17 cellular contexts compared by ENCODE assay signal in genomic region chr4:13054410-13054970, GRCh38.
DNase-seq lines count a peak whose midpoint lies in the region; ATAC-seq and TF ChIP-seq lines count a peak whose summit lies in the region.
"Had no signal": no experiment of that assay in that cellular context is flagged by ENCODE, and none has a peak within 500 bp of the region (broad histone marks: within the 10 kb centered on the region; RNA-seq: fewer than 3 reads in every experiment).

No MANE protein-coding gene starts in this region.

- no peaks in the 10 kb centered on the region for H3K79me2 ChIP-seq in GM23248 (ENCODE audit: insufficient read depth)

- H3K36me3 ChIP-seq in heart left ventricle (no peaks in the 10 kb centered on the region), GM23248 (ENCODE audit: low read depth) (no peaks in the 10 kb centered on the region), spleen (no peaks in the 10 kb centered on the region)
- H3K36me3 ChIP-seq: BLaER1 had no signal

- H3K9me2 ChIP-seq in GM23248 (ENCODE audit: insufficient read depth) = no peaks in the 10 kb centered on the region

- peak; percentile 57 for ATAC-seq in left ventricle myocardium superior
- ATAC-seq in heart left ventricle = no peak
- no peak for ATAC-seq in GM21381 (IDR thresholded peaks at IDR 0.05; ENCODE audit: unreplicated experiment)

- H3K9me3 ChIP-seq in heart left ventricle (no peaks in the 10 kb centered on the region), GM23248 (ENCODE audit: low read depth) (no peaks in the 10 kb centered on the region), spleen (no peaks in the 10 kb centered on the region)
- H3K9me3 ChIP-seq: BLaER1, Caco-2 had no signal

- TF ChIP-seq POLR2A in heart left ventricle (IDR thresholded peaks at IDR 0.05) = no peak
- TF ChIP-seq POLR2A in spleen (IDR thresholded peaks at IDR 0.05) = no peak

- peak; percentile 2 for DNase-seq in NCI-H82 (lab: John Stamatoyannopoulos, UW)
- DNase-seq in NCI-H82 treated with DMSO at 0.1 percent for 48 hours (lab: John Stamatoyannopoulos, UW; ENCODE audit: unreplicated experiment) = no peak
- no peak for DNase-seq in left ventricle myocardium superior
- DNase-seq in heart left ventricle = no peak
- DNase-seq in renal cortical epithelial cell (ENCODE audit: low read depth) = peak; percentile 19
- no peak for DNase-seq in GM23248
- no peak for DNase-seq in spleen
- DNase-seq: AML-193; Caco-2; CD8-positive, alpha-beta memory T cell; DND-41; GDM1; HCEC 1CT; HFFc6 had no signal

- in situ Hi-C loops in GM23248 (cut with MboI) = no loop called here

- H3K4me2 ChIP-seq in GM23248 (ENCODE audit: unreplicated experiment) = no peak overlapping the region
- H3K4me2 ChIP-seq: BLaER1 had no signal

- 80 to 90% (median 85%) methylated on average over 3 of the region's 3 CpGs for WGBS in heart left ventricle, 4 donors
- WGBS in GM23248 (ENCODE audit: low coverage in 1 of 2, low lambda C conversion rate in 2 of 2, missing lambda C conversion rate in 2 of 2), 2 experiments = 7% methylated on average over 3 of the region's 3 CpGs
- WGBS in spleen, 5 donors = 81 to 91% (median 83%) methylated on average over 3 of the region's 3 CpGs

- no peaks in the 10 kb centered on the region for H3F3A ChIP-seq in GM23248 (ENCODE audit: insufficient read depth)

- no peaks in the 10 kb centered on the region for H4K20me1 ChIP-seq in GM23248 (ENCODE audit: insufficient read depth)
- H4K20me1 ChIP-seq: BLaER1 had no signal

- no peak overlapping the region for H2AFZ ChIP-seq in GM23248

- H3K4me3 ChIP-seq in heart left ventricle = no peak overlapping the region
- no peak overlapping the region for H3K4me3 ChIP-seq in GM23248
- no peak overlapping the region for H3K4me3 ChIP-seq in spleen
- H3K4me3 ChIP-seq: BLaER1 had no signal

- H3K27me3 ChIP-seq in heart left ventricle (no peaks in the 10 kb centered on the region), GM23248 (replicated peaks; ENCODE audit: insufficient read depth) (no peaks in the 10 kb centered on the region), spleen (replicated peaks in 1 of 7) (no peaks in the 10 kb centered on the region)
- H3K27me3 ChIP-seq: BLaER1 had no signal

- TF ChIP-seq CTCF in heart left ventricle (IDR thresholded peaks at IDR 0.05) (no peak), spleen (IDR thresholded peaks at IDR 0.05 in 8 of 11, conservative IDR thresholded peaks at IDR 0.05 in 3 of 11) (no peak)

- no peak overlapping the region for H3K27ac ChIP-seq in heart left ventricle
- no peak overlapping the region for H3K27ac ChIP-seq in GM23248
- H3K27ac ChIP-seq in spleen = no peak overlapping the region
- H3K27ac ChIP-seq: 22Rv1, BLaER1 had no signal

- intact Hi-C loops in left ventricle myocardium superior (cut with micrococcal nuclease) = no loop called here
- intact Hi-C loops in heart left ventricle (cut with DNase I) = no loop called here
- intact Hi-C loops in spleen (cut with DNase I; ENCODE audit: low total_unique reads) = no loop called here

- H3K4me1 ChIP-seq in heart left ventricle (no peaks in the 10 kb centered on the region), GM23248 (ENCODE audit: insufficient read depth) (no peaks in the 10 kb centered on the region), spleen (no peaks in the 10 kb centered on the region)
- H3K4me1 ChIP-seq: BLaER1, Caco-2 had no signal

- H3K9ac ChIP-seq in GM23248 = no peak overlapping the region
- H3K9ac ChIP-seq: BLaER1 had no signal

Comparison
In these comparisons a context has a peak if more than half of its experiments do, and no peak if none do; other contexts are left out.
1. DNase-seq: peak in NCI-H82 (single experiment) and renal cortical epithelial cell (single experiment); none in NCI-H82 treated with DMSO at 0.1 percent for 48 hours (single experiment), left ventricle myocardium superior (single experiment), heart left ventricle (0 of 5), GM23248 (single experiment) and spleen (single experiment).